Comparison of ENCODE assay signal across 18 cellular contexts in the genomic region with DNA sequence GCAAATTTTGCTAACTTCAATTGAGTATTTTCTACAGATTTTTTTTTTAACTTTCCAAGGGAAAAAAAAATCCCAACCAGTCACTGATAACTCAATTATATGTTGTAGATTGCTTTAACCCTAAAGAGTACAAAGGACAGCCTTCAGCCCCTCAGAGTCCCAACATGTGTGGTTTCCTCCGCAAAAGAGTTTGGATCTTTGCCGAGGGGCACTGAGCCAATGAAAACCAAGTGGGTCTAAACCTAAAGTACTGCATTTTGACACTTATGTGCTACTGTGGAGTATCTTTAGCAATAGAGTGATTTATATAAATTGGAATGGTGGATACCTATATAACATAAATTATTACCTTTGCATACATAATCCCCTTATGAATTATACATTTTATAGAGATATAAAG.
"Had no signal": no experiment of that assay in that cellular context is flagged by ENCODE, and none has a peak within 500 bp of the region (broad histone marks: within the 10 kb centered on the region; RNA-seq: fewer than 3 reads in every experiment).

No MANE protein-coding gene starts in this region.

- H3K27me3 ChIP-seq: tibial nerve had no signal

- H3K27ac ChIP-seq: VCaP had no signal

- H3K36me3 ChIP-seq: tibial nerve had no signal

- H3K9me3 ChIP-seq: tibial nerve had no signal

- ATAC-seq: activated T-cell treated with anti-CD3 and anti-CD28 coated beads, Interleukin-2, amount 50 U/mL, for 72 hours; esophagus mucosa; left lobe of liver had no signal

- DNase-seq: activated CD4-positive, alpha-beta T cell treated with anti-CD3 and anti-CD28 coated beads for 1 hour; activated CD8-positive, alpha-beta memory T cell treated with anti-CD3 and anti-CD28 coated beads for 24 hours; activated effector memory CD4-positive, alpha-beta T cell treated with anti-CD3 and anti-CD28 coated beads, Interleukin-2, amount 50 U/mL, for 16 hours; activated T-cell treated with anti-CD3 and anti-CD28 coated beads, Interleukin-2, amount 50 U/mL, for 72 hours; hypothalamus; islet precursor cell; nephron progenitor cell; nucleus accumbens; posterior cingulate gyrus; stimulated activated CD4-positive, alpha-beta T cell treated with anti-CD3 and anti-CD28 coated beads, Interleukin-12 subunit alpha, Interleukin-12 subunit beta, amount 100 ng/mL, for 4 hours; stimulated activated CD4-positive, alpha-beta T cell treated with anti-CD3 and anti-CD28 coated beads, Interleukin-1b, Interleukin-23, amount 100 ng/mL, for 48 hours; stimulated activated naive CD4-positive, alpha-beta T cell treated with Interleukin-2 at 50 U/mL for 16 hours; SW 1271; T-helper 2 cell had no signal

- H3K4me3 ChIP-seq: tibial nerve had no signal
